26 cellular contexts compared by ENCODE assay signal in genomic region chrX:966396-967070, GRCh38.
"Had no signal": no experiment of that assay in that cellular context is flagged by ENCODE, and none has a peak within 500 bp of the region (broad histone marks: within the 10 kb centered on the region; RNA-seq: fewer than 3 reads in every experiment).

No MANE protein-coding gene starts in this region.

- H3K4me3 Mint-ChIP-seq: dendritic cell treated with granulocyte-macrophage colony-stimulating factor and Interleukin-4, amounts not matched to agents 40 ng/mL and 50 ng/mL, for 4 days; endodermal cell; memory B cell; natural killer cell treated with Interleukin-12 subunit alpha and Interleukin-12 subunit beta and Interleukin-15 and Interleukin-18, amount 100 ng/mL, for 72 hours; stimulated activated naive B cell treated with anti-CD40 and anti-IgM and Interleukin-4, amounts not matched to agents 10 μg/mL and 1 μg/mL and 100 μg/mL, for 72 hours; stimulated activated naive CD8-positive, alpha-beta T cell treated with anti-CD3 and anti-CD28 coated beads, Interleukin-15, Interleukin-2, amounts not matched to agents 100 ng/mL and 50 ng/mL, for 24 hours had no signal

- H3K27me3 Mint-ChIP-seq: natural killer cell treated with Interleukin-12 subunit alpha and Interleukin-12 subunit beta and Interleukin-15 and Interleukin-18, amount 100 ng/mL, for 72 hours had no signal

- H3K36me3 Mint-ChIP-seq: natural killer cell treated with Interleukin-12 subunit alpha and Interleukin-12 subunit beta and Interleukin-15 and Interleukin-18, amount 100 ng/mL, for 72 hours; stimulated activated naive B cell treated with anti-CD40 and anti-IgM and Interleukin-4, amounts not matched to agents 10 μg/mL and 1 μg/mL and 100 μg/mL, for 72 hours had no signal

- H3K27ac ChIP-seq: colonic mucosa, epithelial cell of prostate, gastrocnemius medialis, pancreas, right lobe of liver, thoracic aorta, tibial nerve, upper lobe of right lung, vagina had no signal

- H3K4me3 ChIP-seq: colonic mucosa, gastrocnemius medialis, lung, pancreas, right lobe of liver, thoracic aorta, tibial nerve, upper lobe of right lung, vagina had no signal

- H3K36me3 ChIP-seq: colonic mucosa, gastrocnemius medialis, pancreas, right lobe of liver, thoracic aorta, tibial nerve, upper lobe of right lung, vagina had no signal

- H3K4me1 ChIP-seq: colonic mucosa, gastrocnemius medialis, pancreas, right lobe of liver, tibial nerve, upper lobe of right lung, vagina had no signal

- ATAC-seq: esophagus mucosa; gastrocnemius medialis; left lobe of liver; pancreas; right lobe of liver; stimulated activated naive B cell treated with anti-CD40 and anti-IgM and Interleukin-4, amounts not matched to agents 10 μg/mL and 1 μg/mL and 100 μg/mL, for 72 hours; upper lobe of right lung had no signal

- H3K27ac Mint-ChIP-seq: dendritic cell treated with granulocyte-macrophage colony-stimulating factor and Interleukin-4, amounts not matched to agents 40 ng/mL and 50 ng/mL, for 4 days; endodermal cell; memory B cell; stimulated activated naive B cell treated with anti-CD40 and anti-IgM and Interleukin-4, amounts not matched to agents 10 μg/mL and 1 μg/mL and 100 μg/mL, for 72 hours; stimulated activated naive CD8-positive, alpha-beta T cell treated with anti-CD3 and anti-CD28 coated beads, Interleukin-15, Interleukin-2, amounts not matched to agents 100 ng/mL and 50 ng/mL, for 24 hours had no signal

- H3K4me1 Mint-ChIP-seq: memory B cell had no signal

- H3K9me3 Mint-ChIP-seq: dendritic cell treated with granulocyte-macrophage colony-stimulating factor and Interleukin-4, amounts not matched to agents 40 ng/mL and 50 ng/mL, for 4 days; endodermal cell; memory B cell; natural killer cell treated with Interleukin-12 subunit alpha and Interleukin-12 subunit beta and Interleukin-15 and Interleukin-18, amount 100 ng/mL, for 72 hours; stimulated activated naive B cell treated with anti-CD40 and anti-IgM and Interleukin-4, amounts not matched to agents 10 μg/mL and 1 μg/mL and 100 μg/mL, for 72 hours; stimulated activated naive CD8-positive, alpha-beta T cell treated with anti-CD3 and anti-CD28 coated beads, Interleukin-15, Interleukin-2, amounts not matched to agents 100 ng/mL and 50 ng/mL, for 24 hours had no signal

- DNase-seq: colonic mucosa; effector CD8-positive, alpha-beta T cell; endodermal cell; foreskin fibroblast; gastrocnemius medialis; kidney; occipital lobe; pancreas; retina; right lobe of liver; small intestine; stimulated activated CD4-positive, alpha-beta T cell treated with anti-CD3 and anti-CD28 coated beads, Interleukin-15, amount 100 ng/mL, for 24 hours; stimulated activated CD4-positive, alpha-beta T cell treated with anti-CD3 and anti-CD28 coated beads, Interleukin-2, amount 100 ng/mL, for 48 hours; stimulated activated naive B cell treated with anti-CD40 and anti-IgM and Interleukin-4, amounts not matched to agents 10 μg/mL and 1 μg/mL and 100 μg/mL, for 72 hours; upper lobe of right lung had no signal

- H3K27me3 ChIP-seq: colonic mucosa, gastrocnemius medialis, pancreas, right lobe of liver, upper lobe of right lung, vagina had no signal

- H3K9me3 ChIP-seq: colonic mucosa, gastrocnemius medialis, pancreas, right lobe of liver, thoracic aorta, upper lobe of right lung, vagina had no signal
